18 cellular contexts compared by ENCODE assay signal in genomic region chr11:78429667-78430066, GRCh38. TPM values are rescaled to one million over a fixed set of nuclear protein-coding genes. Genes with fewer than 3 reads are reported as not detected.
DNase-seq lines count a peak whose midpoint lies in the region; ATAC-seq lines count a peak whose summit lies in the region.
"Had no signal": no experiment of that assay in that cellular context is flagged by ENCODE, and none has a peak within 500 bp of the region (broad histone marks: within the 10 kb centered on the region; RNA-seq: fewer than 3 reads in every experiment).

No MANE protein-coding gene starts in this region.

- ATAC-seq in activated naive CD8-positive, alpha-beta T cell treated with anti-CD3 and anti-CD28 coated beads, Interleukin-2, amount 50 U/mL, for 24 hours = peak; percentile 47
- peak; percentile 81 for ATAC-seq in stimulated activated memory B cell treated with anti-CD40 and anti-IgM and Interleukin-4, amounts not matched to agents 10 μg/mL and 1 μg/mL and 100 μg/mL, for 72 hours
- no peak for ATAC-seq in GM19455 (IDR thresholded peaks at IDR 0.05; ENCODE audit: unreplicated experiment)
- ATAC-seq: A549, heart right ventricle had no signal

- no peak overlapping the region for H3K4me3 Mint-ChIP-seq in activated CD4-positive, alpha-beta T cell treated with anti-CD3 and anti-CD28 coated beads, Interleukin-2, amount 10 ng/mL, durations not matched to agents 7 days and 5 days
- H3K4me3 Mint-ChIP-seq in IgD-negative memory B cell = peak overlapping the region; percentile 6 to 92 (median 52)
- no peak overlapping the region for H3K4me3 Mint-ChIP-seq in activated naive CD8-positive, alpha-beta T cell treated with anti-CD3 and anti-CD28 coated beads, Interleukin-2, amount 50 U/mL, for 24 hours
- H3K4me3 Mint-ChIP-seq in stimulated activated memory B cell treated with anti-CD40 and anti-IgM and Interleukin-4, amounts not matched to agents 10 μg/mL and 1 μg/mL and 100 μg/mL, for 72 hours = peak overlapping the region; percentile 5

- no peaks in the 10 kb centered on the region for H3K9me3 Mint-ChIP-seq in activated CD4-positive, alpha-beta T cell treated with anti-CD3 and anti-CD28 coated beads, Interleukin-2, amount 10 ng/mL, durations not matched to agents 7 days and 5 days
- no peaks in the 10 kb centered on the region for H3K9me3 Mint-ChIP-seq in IgD-negative memory B cell
- no peaks in the 10 kb centered on the region for H3K9me3 Mint-ChIP-seq in activated naive CD8-positive, alpha-beta T cell treated with anti-CD3 and anti-CD28 coated beads, Interleukin-2, amount 50 U/mL, for 24 hours
- no peaks in the 10 kb centered on the region for H3K9me3 Mint-ChIP-seq in stimulated activated memory B cell treated with anti-CD40 and anti-IgM and Interleukin-4, amounts not matched to agents 10 μg/mL and 1 μg/mL and 100 μg/mL, for 72 hours

- POLR2A ChIA-PET in activated CD4-positive, alpha-beta T cell treated with anti-CD3 and anti-CD28 coated beads, Interleukin-2, amount 10 ng/mL, durations not matched to agents 7 days and 5 days (lab: Charles Lee) = no interaction called here

- H3K27ac Mint-ChIP-seq in activated CD4-positive, alpha-beta T cell treated with anti-CD3 and anti-CD28 coated beads, Interleukin-2, amount 10 ng/mL, durations not matched to agents 7 days and 5 days = peak overlapping the region; percentile 2
- peak overlapping the region; percentile 11 to 79 (median 17) for H3K27ac Mint-ChIP-seq in IgD-negative memory B cell
- H3K27ac Mint-ChIP-seq in activated naive CD8-positive, alpha-beta T cell treated with anti-CD3 and anti-CD28 coated beads, Interleukin-2, amount 50 U/mL, for 24 hours = no peak overlapping the region
- H3K27ac Mint-ChIP-seq in stimulated activated memory B cell treated with anti-CD40 and anti-IgM and Interleukin-4, amounts not matched to agents 10 μg/mL and 1 μg/mL and 100 μg/mL, for 72 hours = peak overlapping the region; percentile 84

- DNase-seq in activated CD4-positive, alpha-beta T cell treated with anti-CD3 and anti-CD28 coated beads, Interleukin-2, amount 10 ng/mL, durations not matched to agents 7 days and 5 days = peak; percentile 8
- DNase-seq in activated CD4-positive, alpha-beta T cell treated with anti-CD3 and anti-CD28 coated beads, Interleukin-2, amount 50 U/mL, for 1 hour = no peak
- DNase-seq in activated naive CD8-positive, alpha-beta T cell treated with anti-CD3 and anti-CD28 coated beads, Interleukin-2, amount 50 U/mL, for 24 hours = no peak
- DNase-seq in NCI-H2196 treated with DMSO at 0.1 percent for 48 hours (lab: John Stamatoyannopoulos, UW; ENCODE audit: unreplicated experiment) (no peak), NCI-H1105 (lab: John Stamatoyannopoulos, UW) (no peak)
- DNase-seq: activated CD4-positive, alpha-beta T cell treated with anti-CD3 and anti-CD28 coated beads for 4 hours; activated effector memory CD4-positive, alpha-beta T cell treated with Interleukin-2 at 50 U/mL for 16 hours; dorsolateral prefrontal cortex; heart right ventricle; kidney glomerular epithelial cell; NCI-H2029 treated with DMSO at 0.1 percent for 48 hours; NCI-H748 treated with DMSO at 0.1 percent for 48 hours; pancreas; SW 1271 had no signal

- CTCF ChIA-PET in activated CD4-positive, alpha-beta T cell treated with anti-CD3 and anti-CD28 coated beads, Interleukin-2, amount 10 ng/mL, durations not matched to agents 7 days and 5 days (lab: Charles Lee) = interaction anchor here (1.0 to 3.2 kb wide), 5 partner anchors 11 to 269 kb away, joined by 3 to 17 read pairs (median 5); partner anchors contain the start of gene GAB2

- H3K27me3 Mint-ChIP-seq in activated CD4-positive, alpha-beta T cell treated with anti-CD3 and anti-CD28 coated beads, Interleukin-2, amount 10 ng/mL, durations not matched to agents 7 days and 5 days = no peaks in the 10 kb centered on the region
- H3K27me3 Mint-ChIP-seq in IgD-negative memory B cell = no peaks in the 10 kb centered on the region
- H3K27me3 Mint-ChIP-seq in activated naive CD8-positive, alpha-beta T cell treated with anti-CD3 and anti-CD28 coated beads, Interleukin-2, amount 50 U/mL, for 24 hours = peaks cover 3% of the 10 kb centered on the region
- H3K27me3 Mint-ChIP-seq in stimulated activated memory B cell treated with anti-CD40 and anti-IgM and Interleukin-4, amounts not matched to agents 10 μg/mL and 1 μg/mL and 100 μg/mL, for 72 hours = no peaks in the 10 kb centered on the region

- peaks cover 6% of the 10 kb centered on the region for H3K36me3 Mint-ChIP-seq in activated CD4-positive, alpha-beta T cell treated with anti-CD3 and anti-CD28 coated beads, Interleukin-2, amount 10 ng/mL, durations not matched to agents 7 days and 5 days (ENCODE audit: low read depth)
- no peaks in the 10 kb centered on the region for H3K36me3 Mint-ChIP-seq in IgD-negative memory B cell
- peaks cover 2% of the 10 kb centered on the region for H3K36me3 Mint-ChIP-seq in activated naive CD8-positive, alpha-beta T cell treated with anti-CD3 and anti-CD28 coated beads, Interleukin-2, amount 50 U/mL, for 24 hours (ENCODE audit: low read depth)
- H3K36me3 Mint-ChIP-seq in stimulated activated memory B cell treated with anti-CD40 and anti-IgM and Interleukin-4, amounts not matched to agents 10 μg/mL and 1 μg/mL and 100 μg/mL, for 72 hours = no peaks in the 10 kb centered on the region

- H3K4me1 Mint-ChIP-seq in activated CD4-positive, alpha-beta T cell treated with anti-CD3 and anti-CD28 coated beads, Interleukin-2, amount 10 ng/mL, durations not matched to agents 7 days and 5 days = peaks cover 45% of the 10 kb centered on the region
- peaks cover 36 to 42% (median 38%) of the 10 kb centered on the region in 3 donors for H3K4me1 Mint-ChIP-seq in IgD-negative memory B cell
- peaks cover 43% of the 10 kb centered on the region for H3K4me1 Mint-ChIP-seq in activated naive CD8-positive, alpha-beta T cell treated with anti-CD3 and anti-CD28 coated beads, Interleukin-2, amount 50 U/mL, for 24 hours
- peaks cover 65% of the 10 kb centered on the region for H3K4me1 Mint-ChIP-seq in stimulated activated memory B cell treated with anti-CD40 and anti-IgM and Interleukin-4, amounts not matched to agents 10 μg/mL and 1 μg/mL and 100 μg/mL, for 72 hours

RNA-seq across cellular contexts. Expression of gene GAB2, which starts 12.0 kb away (rescaled TPM):
- total RNA-seq in activated CD4-positive, alpha-beta T cell treated with anti-CD3 and anti-CD28 coated beads, Interleukin-2, amount 10 ng/mL, durations not matched to agents 7 days and 5 days = 10 to 100 TPM; 15.9 to 16.6 TPM
- 4.2 TPM for polyA plus RNA-seq in IgD-negative memory B cell

Comparison
In these comparisons a context has a peak if more than half of its experiments do, and no peak if none do; other contexts are left out.
1. H3K4me3 Mint-ChIP-seq: peak in IgD-negative memory B cell (4 of 4) and stimulated activated memory B cell treated with anti-CD40 and anti-IgM and Interleukin-4, amounts not matched to agents 10 μg/mL and 1 μg/mL and 100 μg/mL, for 72 hours (single experiment); none in activated CD4-positive, alpha-beta T cell treated with anti-CD3 and anti-CD28 coated beads, Interleukin-2, amount 10 ng/mL, durations not matched to agents 7 days and 5 days (single experiment) and activated naive CD8-positive, alpha-beta T cell treated with anti-CD3 and anti-CD28 coated beads, Interleukin-2, amount 50 U/mL, for 24 hours (single experiment).